Comparison of ENCODE assay signal across 8 cellular contexts in the genomic region with DNA sequence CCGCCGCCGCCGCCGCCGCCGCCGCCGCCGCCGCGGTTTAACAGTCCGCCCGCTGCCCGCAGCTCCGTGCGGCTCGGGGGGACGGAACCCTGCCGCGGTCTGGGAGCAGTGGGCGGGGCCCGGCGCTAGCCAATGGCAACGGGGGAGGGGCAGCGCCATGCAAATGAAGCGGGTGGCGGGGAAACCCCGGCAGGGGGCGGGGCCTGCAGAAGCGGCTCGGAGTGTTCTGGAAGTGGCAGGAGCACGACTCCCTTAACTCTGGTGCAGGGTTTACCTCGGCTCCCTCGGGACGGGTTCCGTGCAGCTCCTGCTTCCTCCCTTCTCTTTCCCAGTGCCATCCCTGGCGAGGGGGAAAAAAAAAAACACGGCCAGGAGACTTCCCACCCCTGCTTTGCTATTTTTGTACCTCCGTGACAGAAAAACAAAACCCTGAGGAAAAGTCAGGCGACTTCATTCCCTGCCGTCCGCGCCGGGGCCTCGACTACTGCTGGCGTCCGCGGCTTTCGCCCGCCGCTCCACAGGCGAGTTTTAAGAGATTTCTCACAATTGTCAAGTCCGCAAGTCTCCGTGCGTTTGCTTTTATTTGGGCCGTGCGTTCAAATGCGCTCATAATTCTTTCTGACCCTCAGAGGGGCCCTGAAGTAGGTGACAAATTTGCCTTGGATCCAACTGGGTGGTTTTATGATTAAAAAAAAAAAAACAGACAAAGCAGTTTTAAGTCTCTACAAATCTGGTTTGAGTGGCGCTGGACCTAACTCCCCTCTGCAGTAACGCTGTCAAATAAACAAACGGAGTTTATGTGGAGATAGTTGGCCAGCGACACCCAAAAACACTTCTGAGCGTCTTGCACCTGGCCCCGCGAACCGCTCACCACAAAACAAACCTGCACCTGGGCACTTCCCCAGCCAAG. TPM values are rescaled to one million over a fixed set of nuclear protein-coding genes. Genes with fewer than 3 reads are reported as not detected.
A peak's percentile ranks its signal among the peaks of the same experiment; 100 is the strongest.
DNase-seq lines count a peak whose midpoint lies in the region; ATAC-seq and TF ChIP-seq lines count a peak whose summit lies in the region.

A gene with protein sequence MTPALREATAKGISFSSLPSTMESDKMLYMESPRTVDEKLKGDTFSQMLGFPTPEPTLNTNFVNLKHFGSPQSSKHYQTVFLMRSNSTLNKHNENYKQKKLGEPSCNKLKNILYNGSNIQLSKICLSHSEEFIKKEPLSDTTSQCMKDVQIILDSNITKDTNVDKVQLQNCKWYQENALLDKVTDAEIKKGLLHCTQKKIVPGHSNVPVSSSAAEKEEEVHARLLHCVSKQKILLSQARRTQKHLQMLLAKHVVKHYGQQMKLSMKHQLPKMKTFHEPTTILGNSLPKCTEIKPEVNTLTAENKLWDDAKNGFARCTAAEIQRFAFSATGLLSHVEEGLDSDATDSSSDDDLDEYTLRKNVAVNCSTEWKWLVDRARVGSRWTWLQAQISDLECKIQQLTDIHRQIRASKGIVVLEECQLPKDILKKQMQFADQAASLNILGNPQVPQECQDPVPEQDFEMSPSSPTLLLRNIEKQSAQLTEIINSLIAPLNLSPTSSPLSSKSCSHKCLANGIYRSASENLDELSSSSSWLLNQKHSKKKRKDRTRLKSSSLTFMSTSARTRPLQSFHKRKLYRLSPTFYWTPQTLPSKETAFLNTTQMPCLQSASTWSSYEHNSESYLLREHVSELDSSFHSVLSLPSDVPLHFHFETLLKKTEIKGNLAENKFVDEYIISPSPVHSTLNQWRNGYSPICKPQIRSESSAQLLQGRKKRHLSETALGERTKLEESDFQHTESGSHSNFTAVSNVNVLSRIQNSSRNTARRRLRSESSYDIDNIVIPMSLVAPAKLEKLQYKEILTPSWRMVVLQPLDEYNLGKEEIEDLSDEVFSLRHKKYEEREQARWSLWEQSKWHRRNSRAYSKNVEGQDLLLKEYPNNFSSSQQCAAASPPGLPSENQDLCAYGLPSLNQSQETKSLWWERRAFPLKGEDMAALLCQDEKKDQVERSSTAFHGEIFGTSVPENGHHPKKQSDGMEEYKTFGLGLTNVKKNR (minus strand): TSS at position 101 of the 910 bp plus-strand sequence. CDS start 16,827 bp downstream, outside the sequence.

- CTCF ChIA-PET in PC-3 (lab: Charles Lee), result interaction anchor here (0.6 kb wide), 1 partner anchor 803 kb away, joined by 5 read pairs; no protein-coding TSS in a partner anchor

- peaks cover 14% of the 10 kb centered on the region; the same call in 1 of the 2 replicates for H3K79me2 ChIP-seq in PC-3 (ENCODE audit: low read length)

- H2AFZ ChIP-seq in PC-3 (ENCODE audit: low read length), result peak within 1 kb of the TSS; percentile 98

- no peaks in the 10 kb centered on the region for H3K36me3 Mint-ChIP-seq in activated T-cell treated with anti-CD3 and anti-CD28 coated beads, Interleukin-2, amount 50 U/mL, for 4 hours (ENCODE audit: insufficient read depth)

- H3K27me3 ChIP-seq in PC-3 (ENCODE audit: low read length), result no peaks in the 10 kb centered on the region; the same call in 1 of the 2 replicates
- no peaks in the 10 kb centered on the region for H3K27me3 ChIP-seq in esophagus (ENCODE audit: control insufficient read depth in 1 of 2, insufficient read depth in 2 of 2, low read length in 2 of 2)
- H3K27me3 ChIP-seq in muscle layer of colon (ENCODE audit: control insufficient read depth in 1 of 2, insufficient read depth in 2 of 2, low read length in 2 of 2), result no peaks in the 10 kb centered on the region

- DNase-seq in DMS153 treated with DMSO at 0.1 percent for 48 hours (lab: John Stamatoyannopoulos, UW; ENCODE audit: unreplicated experiment) (peak; percentile 98), PC-3 (peak; percentile 95)
- DNase-seq in Jurkat, Clone E6-1 (ENCODE audit: low read depth, low spot score), result peak; percentile 93
- peak; percentile 97 for DNase-seq in activated T-cell treated with anti-CD3 and anti-CD28 coated beads, Interleukin-2, amount 50 U/mL, for 4 hours
- DNase-seq in stimulated activated CD8-positive, alpha-beta memory T cell treated with anti-CD3 and anti-CD28 coated beads, Interleukin-7, amount 100 ng/mL, for 1 hour (ENCODE audit: low read depth in 2 of 2), result peak; percentile 95 to 97

- TSS peak; percentile 32 for BruUV-seq in PC-3 (replicated peaks; lab: Mats Ljungman, UMichigan)

- H3K9me3 Mint-ChIP-seq in activated T-cell treated with anti-CD3 and anti-CD28 coated beads, Interleukin-2, amount 50 U/mL, for 4 hours, result no peaks in the 10 kb centered on the region

- intact Hi-C loops in PC-3 (cut with micrococcal nuclease), result loop anchor here (2.0 to 5.0 kb wide), 4 partner anchors 23 to 305 kb away; partner anchors contain the start of genes LANCL1 and RPE

- POLR2A ChIA-PET in PC-3 (lab: Charles Lee; ENCODE audit: unreplicated experiment), result no interaction called here

- peak within 1 kb of the TSS; percentile 95 for H3K4me2 ChIP-seq in PC-3 (ENCODE audit: low read length)

- H3K9ac ChIP-seq in PC-3 (ENCODE audit: low read length) (peak within 1 kb of the TSS; percentile 66), muscle layer of colon (ENCODE audit: low read length) (peak within 1 kb of the TSS; percentile 89)

- H3K27me3 Mint-ChIP-seq in activated T-cell treated with anti-CD3 and anti-CD28 coated beads, Interleukin-2, amount 50 U/mL, for 4 hours (ENCODE audit: low read depth), result peaks cover 7% of the 10 kb centered on the region

- H3K4me1 ChIP-seq in PC-3 (ENCODE audit: insufficient read depth, low read length) (peaks cover 17% of the 10 kb centered on the region), esophagus (ENCODE audit: control insufficient read depth in 2 of 2, insufficient read depth in 2 of 2, low read length in 1 of 2) (no peaks in the 10 kb centered on the region), muscle layer of colon (ENCODE audit: insufficient read depth, low read length) (peaks cover 24% of the 10 kb centered on the region)

- peaks cover 6% of the 10 kb centered on the region for H3F3A ChIP-seq in PC-3 (ENCODE audit: low read length, unreplicated experiment)

- H4K20me1 ChIP-seq in PC-3 (ENCODE audit: low read length), result no peaks in the 10 kb centered on the region

- H3K27ac ChIP-seq in PC-3 (ENCODE audit: low read length), result peak within 1 kb of the TSS; percentile 60
- peak within 1 kb of the TSS; percentile 98 to 100 for H3K27ac ChIP-seq in esophagus (ENCODE audit: low read depth in 2 of 2, low read length in 1 of 2)
- peak within 1 kb of the TSS; percentile 98 for H3K27ac ChIP-seq in muscle layer of colon (ENCODE audit: low read depth, low read length)

- H3K9me3 ChIP-seq in PC-3 (ENCODE audit: low read length) (no peaks in the 10 kb centered on the region), esophagus (ENCODE audit: control insufficient read depth in 2 of 2, insufficient read depth in 1 of 2, low read depth in 1 of 2, low read length in 1 of 2) (no peaks in the 10 kb centered on the region), muscle layer of colon (ENCODE audit: low read length) (no peaks in the 10 kb centered on the region)

- H3K9me2 ChIP-seq in PC-3 (replicated peaks; ENCODE audit: low read length), result no peaks in the 10 kb centered on the region

- peak within 1 kb of the TSS; percentile 93 for H3K4me3 ChIP-seq in Jurkat, Clone E6-1 (ENCODE audit: low read length)
- H3K4me3 ChIP-seq in PC-3 (ENCODE audit: low read length), result peak within 1 kb of the TSS; percentile 75
- peak within 1 kb of the TSS; percentile 64 to 96 for H3K4me3 ChIP-seq in esophagus (ENCODE audit: low read depth in 1 of 2, low read length in 2 of 2)
- peak within 1 kb of the TSS; percentile 66 to 90 for H3K4me3 ChIP-seq in muscle layer of colon (ENCODE audit: low read depth in 1 of 2, low read length in 2 of 2)

- TF ChIP-seq CTCF in PC-3 (conservative IDR thresholded peaks at IDR 0.05; ENCODE audit: low read depth, low read length), result no peak

- H3K4me3 Mint-ChIP-seq in activated T-cell treated with anti-CD3 and anti-CD28 coated beads, Interleukin-2, amount 50 U/mL, for 4 hours, result peak within 1 kb of the TSS; percentile 96

- WGBS in esophagus, 2 donors, result 1% methylated on average over 46 to 67 of the region's 67 CpGs

- H3K36me3 ChIP-seq in PC-3 (ENCODE audit: low read depth, low read length), result no peaks in the 10 kb centered on the region
- no peaks in the 10 kb centered on the region for H3K36me3 ChIP-seq in esophagus (ENCODE audit: control insufficient read depth in 2 of 2, insufficient read depth in 2 of 2, low read length in 1 of 2)
- H3K36me3 ChIP-seq in muscle layer of colon (ENCODE audit: insufficient read depth, low read length), result no peaks in the 10 kb centered on the region

- H3K4me1 Mint-ChIP-seq in activated T-cell treated with anti-CD3 and anti-CD28 coated beads, Interleukin-2, amount 50 U/mL, for 4 hours (ENCODE audit: low read depth), result peaks cover 22% of the 10 kb centered on the region

- ATAC-seq in GM21717 (IDR thresholded peaks at IDR 0.05; ENCODE audit: unreplicated experiment) (peak; percentile 74), PC-3 (peak; percentile 84)
- peak; percentile 88 to 89 for ATAC-seq in activated T-cell treated with anti-CD3 and anti-CD28 coated beads, Interleukin-2, amount 50 U/mL, for 4 hours

RNA-seq across cellular contexts. Expression of the gene that starts here (rescaled TPM):
- 4.3 TPM for polyA plus RNA-seq in Jurkat, Clone E6-1 (2012; ENCODE audit: insufficient read depth, insufficient read length)
- total RNA-seq in PC-3 (2014; rRNA removed), result 2.2 and 2.3 TPM in 2 replicates
- 1 to 10 TPM; 1.5 to 2.7 (median 2.3) TPM for total RNA-seq in activated T-cell treated with anti-CD3 and anti-CD28 coated beads, Interleukin-2, amount 50 U/mL, for 4 hours
- 1 to 10 TPM; 2.7 to 3.0 TPM for polyA plus RNA-seq in esophagus

Comparison
In these comparisons a context has a peak if more than half of its experiments do, and no peak if none do; other contexts are left out.
1. Peak in every context shown above with its lines: DNase-seq, ATAC-seq, H3K4me3 ChIP-seq and H3K27ac ChIP-seq.